Comparison of ENCODE assay signal across 22 cellular contexts in genomic region chr2:19139386-19139785, GRCh38.
DNase-seq lines count a peak whose midpoint lies in the region; ATAC-seq, FAIRE-seq and TF ChIP-seq lines count a peak whose summit lies in the region.
"Had no signal": no experiment of that assay in that cellular context is flagged by ENCODE, and none has a peak within 500 bp of the region (broad histone marks: within the 10 kb centered on the region; RNA-seq: fewer than 3 reads in every experiment).

No MANE protein-coding gene starts in this region.

- no peak for TF ChIP-seq EP300 in HepG2 (IDR thresholded peaks at IDR 0.05; ENCODE audit: low read depth in 2 of 2, low read length in 2 of 2)
- TF ChIP-seq EP300 in HepG2 (CRISPR knock-in tag; IDR thresholded peaks at IDR 0.05; ENCODE audit: borderline replicate concordance), result no peak

- no peaks in the 10 kb centered on the region for H3K27me3 Mint-ChIP-seq in chondrocyte (ENCODE audit: low read depth)
- H3K27me3 Mint-ChIP-seq: B cell; CD4-positive, alpha-beta T cell had no signal

- in situ Hi-C loops in HepG2 (cut with HindIII; ENCODE audit: extremely low pct_ligation_motif_present, low pct_unique_long_range_greater_than_20kb), result no loop called here
- in situ Hi-C loops in IMR-90 (cut with MboI; ENCODE audit: low sequenced_read_pairs), result no loop called here

- H2AFZ ChIP-seq in HepG2 (ENCODE audit: low read length), result no peak overlapping the region
- H2AFZ ChIP-seq in IMR-90 (replicated peaks; ENCODE audit: low read length, poor library complexity), result no peak overlapping the region
- H2AFZ ChIP-seq in keratinocyte (ENCODE audit: control insufficient read depth, low read length), result no peak overlapping the region

- no peak overlapping the region for H2AK5ac ChIP-seq in IMR-90 (ENCODE audit: low read depth, low read length)

- H4K91ac ChIP-seq in IMR-90 (ENCODE audit: insufficient read depth, low read depth, low read length), result peak overlapping the region; percentile 70

- H3K9ac ChIP-seq in HepG2 (ENCODE audit: insufficient read depth, low read depth, low read length) (no peak overlapping the region), IMR-90 (ENCODE audit: low read depth, low read length) (no peak overlapping the region), keratinocyte (ENCODE audit: control insufficient read depth, extremely low read depth, insufficient read depth, low read length) (no peak overlapping the region)
- H3K9ac ChIP-seq: BLaER1 treated with 17β-estradiol and CSF1 and Interleukin-3, amounts not matched to agents 10 nM and 100 nM had no signal

- H3K79me1 ChIP-seq in IMR-90 (ENCODE audit: low read depth in 1 of 2, low read length in 2 of 2), result no peaks in the 10 kb centered on the region

- H3K36me3 Mint-ChIP-seq in chondrocyte (ENCODE audit: low read depth), result peaks cover 1% of the 10 kb centered on the region
- H3K36me3 Mint-ChIP-seq: CD8-positive, alpha-beta T cell had no signal

- H3K4me1 ChIP-seq in HepG2 (ENCODE audit: insufficient read depth, low read length) (peaks cover 19% of the 10 kb centered on the region), right lobe of liver (no peaks in the 10 kb centered on the region), IMR-90 (ENCODE audit: control insufficient read depth, insufficient read depth, low read length) (peaks cover 19% of the 10 kb centered on the region), keratinocyte (ENCODE audit: control insufficient read depth, extremely low read depth, insufficient read depth, low read length) (peaks cover 9% of the 10 kb centered on the region)
- H3K4me1 ChIP-seq: BLaER1 treated with 17β-estradiol and CSF1 and Interleukin-3, amounts not matched to agents 10 nM and 100 nM had no signal

- H3K4me1 Mint-ChIP-seq in chondrocyte (ENCODE audit: low read depth), result peaks cover 35% of the 10 kb centered on the region
- H3K4me1 Mint-ChIP-seq: B cell had no signal

- H3K23ac ChIP-seq in IMR-90 (ENCODE audit: low read depth, low read length), result no peak overlapping the region

- H3K27ac Mint-ChIP-seq in chondrocyte (ENCODE audit: unreplicated experiment), result no peak overlapping the region
- H3K27ac Mint-ChIP-seq: B cell; CD4-positive, alpha-beta T cell; CD8-positive, alpha-beta T cell had no signal

- H3K79me2 ChIP-seq in HepG2 (ENCODE audit: insufficient read depth, low read length) (no peaks in the 10 kb centered on the region), keratinocyte (ENCODE audit: control insufficient read depth, insufficient read depth, low read length) (no peaks in the 10 kb centered on the region)

- peaks cover 3% of the 10 kb centered on the region for H3K9me3 Mint-ChIP-seq in chondrocyte (ENCODE audit: low read depth)
- H3K9me3 Mint-ChIP-seq: CD4-positive, alpha-beta T cell; CD8-positive, alpha-beta T cell had no signal

- H4K8ac ChIP-seq in IMR-90 (ENCODE audit: low read depth in 2 of 2, low read length in 2 of 2), result peak overlapping the region in 1 of 2 experiments; percentile 77; a peak in 2 of 4 replicates

- no peaks in the 10 kb centered on the region for H3K36me3 ChIP-seq in HepG2 (replicated peaks in 1 of 2; ENCODE audit: control insufficient read depth in 1 of 2, insufficient read depth in 2 of 2, low read length in 2 of 2)
- H3K36me3 ChIP-seq in right lobe of liver, result no peaks in the 10 kb centered on the region
- no peaks in the 10 kb centered on the region for H3K36me3 ChIP-seq in IMR-90 (ENCODE audit: control insufficient read depth, insufficient read depth, low read length)
- H3K36me3 ChIP-seq in keratinocyte (ENCODE audit: control insufficient read depth in 2 of 2, extremely low read depth in 1 of 2, insufficient read depth in 2 of 2, low read length in 2 of 2), result no peaks in the 10 kb centered on the region
- H3K36me3 ChIP-seq: BLaER1 treated with 17β-estradiol and CSF1 and Interleukin-3, amounts not matched to agents 10 nM and 100 nM had no signal

- H3K4me2 ChIP-seq in HepG2 (ENCODE audit: low read depth, low read length) (no peak overlapping the region), IMR-90 (ENCODE audit: low read depth, low read length) (no peak overlapping the region), keratinocyte (ENCODE audit: control insufficient read depth, extremely low read depth, insufficient read depth, low read depth, low read length) (no peak overlapping the region)
- H3K4me2 ChIP-seq: BLaER1 treated with 17β-estradiol and CSF1 and Interleukin-3, amounts not matched to agents 10 nM and 100 nM had no signal

- H2BK20ac ChIP-seq in IMR-90 (ENCODE audit: low read depth, low read length), result peak overlapping the region; percentile 86

- CTCF ChIA-PET in HepG2 (lab: Yijun Ruan, JAX; ENCODE audit: low intra/inter-chr PET ratio, low total read pairs) (no interaction called here), IMR-90 (lab: Yijun Ruan, JAX) (no interaction called here)

- H3K56ac ChIP-seq in IMR-90 (ENCODE audit: extremely low read depth, insufficient read depth, low read length), result no peak overlapping the region

- peak overlapping the region; percentile 50; the same call in 1 of the 2 replicates for H3K4ac ChIP-seq in IMR-90 (ENCODE audit: low read depth, low read length)

- intact Hi-C loops in HepG2 (cut with micrococcal nuclease; ENCODE audit: unreplicated experiment) (loop anchor here (1.0 kb wide), 2 partner anchors 18 to 255 kb away; no protein-coding TSS in a partner anchor), right lobe of liver (cut with DNase I) (no loop called here), IMR-90 (cut with micrococcal nuclease) (loop anchor here (10.0 kb wide), 2 partner anchors 255 to 615 kb away; no protein-coding TSS in a partner anchor)

- H3K27ac ChIP-seq in HepG2 (ENCODE audit: extremely low read length, insufficient read depth, low read length) (no peak overlapping the region), right lobe of liver (no peak overlapping the region), IMR-90 (ENCODE audit: insufficient read depth, low read length) (no peak overlapping the region), keratinocyte (ENCODE audit: control insufficient read depth, insufficient read depth, low read length) (no peak overlapping the region)
- H3K27ac ChIP-seq: BLaER1 treated with 17β-estradiol and CSF1 and Interleukin-3, amounts not matched to agents 10 nM and 100 nM; C4-2B had no signal

- POLR2A ChIA-PET in HepG2 (lab: Yijun Ruan, JAX) (interaction anchor here (1.2 kb wide), 1 partner anchor 122 kb away, joined by 3 read pairs; no protein-coding TSS in a partner anchor), IMR-90 (lab: Charles Lee; ENCODE audit: unreplicated experiment) (no interaction called here)

- no peak overlapping the region; the same call in 1 of the 2 replicates for H3K18ac ChIP-seq in IMR-90 (ENCODE audit: low read depth, low read length)

- dilution Hi-C loops in IMR-90 (cut with HindIII; ENCODE audit: low sequenced_read_pairs, unreplicated experiment), result no loop called here
- dilution Hi-C loops in keratinocyte (cut with MboI; ENCODE audit: extremely low pct_ligation_motif_present, low sequenced_read_pairs), result no loop called here

- 66% methylated on average over 1 of the region's 1 CpG for WGBS in HepG2 (ENCODE audit: low lambda C conversion rate)
- WGBS in right lobe of liver (ENCODE audit: insufficient coverage, low coverage, low lambda C conversion rate, missing lambda C conversion rate), result 63% methylated on average over 1 of the region's 1 CpG
- no CpG with 5 or more reads among the region's 1 CpG for WGBS in IMR-90 (ENCODE audit: extremely low coverage in 2 of 2, insufficient read length in 1 of 2), 2 experiments

- no peak overlapping the region for H4K5ac ChIP-seq in IMR-90 (ENCODE audit: low read depth, low read length)

- H4K20me1 ChIP-seq in HepG2 (ENCODE audit: insufficient read depth, low read length) (no peaks in the 10 kb centered on the region), IMR-90 (ENCODE audit: insufficient read depth, low read length) (no peaks in the 10 kb centered on the region), keratinocyte (ENCODE audit: control insufficient read depth, extremely low read depth, insufficient read depth, low read length) (no peaks in the 10 kb centered on the region)
- H4K20me1 ChIP-seq: BLaER1 treated with 17β-estradiol and CSF1 and Interleukin-3, amounts not matched to agents 10 nM and 100 nM had no signal

- H2BK5ac ChIP-seq in IMR-90 (ENCODE audit: low read depth, low read length, poor library complexity, severe bottlenecking), result peak overlapping the region; percentile 63

- no peak for TF ChIP-seq RAD21 in HepG2 (CRISPR knock-in tag; IDR thresholded peaks at IDR 0.05)
- no peak for TF ChIP-seq RAD21 in IMR-90 (IDR thresholded peaks at IDR 0.05; ENCODE audit: low read length)

- H3K14ac ChIP-seq in IMR-90 (replicated peaks; ENCODE audit: low read depth, low read length), result 0 out of 2 replicates have a peak overlapping the region, but pooled peaks have one; percentile 46

- H3K9me3 ChIP-seq in HepG2 (ENCODE audit: low read length) (no peaks in the 10 kb centered on the region), right lobe of liver (no peaks in the 10 kb centered on the region), IMR-90 (ENCODE audit: control insufficient read depth, insufficient read depth, low read length) (no peaks in the 10 kb centered on the region), keratinocyte (ENCODE audit: control insufficient read depth, low read depth, low read length) (no peaks in the 10 kb centered on the region)
- H3K9me3 ChIP-seq: Caco-2 had no signal

- TF ChIP-seq CTCF in HepG2 (CRISPR knock-in tag; IDR thresholded peaks at IDR 0.05), result no peak
- no peak for TF ChIP-seq CTCF in right lobe of liver (IDR thresholded peaks at IDR 0.05)
- TF ChIP-seq CTCF in IMR-90 (conservative IDR thresholded peaks at IDR 0.05; ENCODE audit: low read depth, low read length), result 0 out of 2 replicates have a peak, but pooled peaks have one; percentile 5
- peak; percentile 34 for TF ChIP-seq CTCF in chondrocyte (IDR thresholded peaks at IDR 0.05)
- TF ChIP-seq CTCF in keratinocyte (optimal IDR thresholded peaks at IDR 0.05 in 1 of 3, IDR thresholded peaks at IDR 0.05 in 1 of 3, conservative IDR thresholded peaks at IDR 0.05 in 1 of 3; ENCODE audit: extremely low read depth in 1 of 3, insufficient read depth in 2 of 3, low read length in 3 of 3), result no peak

- H2AK9ac ChIP-seq in IMR-90 (replicated peaks; ENCODE audit: low read depth, low read length, poor library complexity), result no peak overlapping the region

- no peak overlapping the region for H2BK15ac ChIP-seq in IMR-90 (ENCODE audit: low read depth, low read length)

- no peak overlapping the region for H3K4me3 Mint-ChIP-seq in chondrocyte (ENCODE audit: unreplicated experiment)
- H3K4me3 Mint-ChIP-seq: B cell; CD4-positive, alpha-beta T cell; CD8-positive, alpha-beta T cell had no signal

- DNase-seq in HepG2 (ENCODE audit: low spot score) (no peak), right lobe of liver (no peak), IMR-90 (no peak), chondrocyte (ENCODE audit: low spot score) (no peak), keratinocyte (ENCODE audit: low read depth, low spot score) (no peak), OCI-M2 (lab: John Stamatoyannopoulos, UW; ENCODE audit: unreplicated experiment) (no peak)
- DNase-seq: AML-193; Caco-2; Calu3; CD4-positive, alpha-beta T cell; CD8-positive, alpha-beta T cell; DMS79 treated with DMSO at 0.1 percent for 48 hours had no signal

- H3K27me3 ChIP-seq in HepG2 (ENCODE audit: control insufficient read depth in 1 of 2, insufficient read depth in 2 of 2, low read length in 2 of 2) (no peaks in the 10 kb centered on the region), right lobe of liver (no peaks in the 10 kb centered on the region), IMR-90 (ENCODE audit: control insufficient read depth, insufficient read depth, low read length) (no peaks in the 10 kb centered on the region), keratinocyte (ENCODE audit: control insufficient read depth, extremely low read depth, insufficient read depth, low read length) (no peaks in the 10 kb centered on the region)

- peak overlapping the region; percentile 85; the same call in 1 of the 2 replicates for H2BK120ac ChIP-seq in IMR-90 (ENCODE audit: low read depth, low read length)

- ATAC-seq in HepG2 (no peak), right lobe of liver (no peak), IMR-90 (ENCODE audit: low read depth) (no peak), GM21381 (IDR thresholded peaks at IDR 0.05; ENCODE audit: unreplicated experiment) (no peak), HG03097 (IDR thresholded peaks at IDR 0.05; ENCODE audit: low FRiP score, unreplicated experiment) (no peak)
- ATAC-seq: CD8-positive, alpha-beta T cell; GM12878 had no signal

- no peak for TF ChIP-seq POLR2A in HepG2 (IDR thresholded peaks at IDR 0.05; ENCODE audit: insufficient read depth in 1 of 2, low read depth in 2 of 2, low read length in 2 of 2)
- TF ChIP-seq POLR2A in right lobe of liver (IDR thresholded peaks at IDR 0.05), result no peak
- no peak for TF ChIP-seq POLR2A in IMR-90 (IDR thresholded peaks at IDR 0.05; ENCODE audit: low read depth, low read length)

- BruUV-seq in HepG2 (replicated peaks; lab: Mats Ljungman, UMichigan) (no TSS peak), IMR-90 (replicated peaks; lab: Mats Ljungman, UMichigan) (no TSS peak)

- FAIRE-seq in HepG2 (lab: Jason Lieb, UNC) (no peak), keratinocyte (lab: Jason Lieb, UNC) (peak; percentile 26)
- FAIRE-seq: D721Med, G401.6, GM12878, GM12892, GM18507 had no signal

- no peak overlapping the region for H3K4me3 ChIP-seq in HepG2 (replicated peaks in 1 of 3; ENCODE audit: insufficient read depth in 1 of 3, low read depth in 2 of 3, low read length in 3 of 3)
- no peak overlapping the region for H3K4me3 ChIP-seq in right lobe of liver
- H3K4me3 ChIP-seq in IMR-90 (ENCODE audit: insufficient read depth, low read depth, low read length), result no peak overlapping the region
- no peak overlapping the region for H3K4me3 ChIP-seq in keratinocyte (ENCODE audit: control insufficient read depth in 2 of 3, extremely low read depth in 1 of 3, insufficient read depth in 2 of 3, low read depth in 1 of 3, low read length in 3 of 3)
- H3K4me3 ChIP-seq: BLaER1 treated with 17β-estradiol and CSF1 and Interleukin-3, amounts not matched to agents 10 nM and 100 nM; GM12878 had no signal

- H3K9me1 ChIP-seq in IMR-90 (ENCODE audit: insufficient read depth, low read length), result peaks cover 6% of the 10 kb centered on the region; the same call in 1 of the 2 replicates
- H3K9me1 ChIP-seq in keratinocyte (ENCODE audit: control insufficient read depth, extremely low read depth, insufficient read depth, low read length), result no peaks in the 10 kb centered on the region

Comparison
In these comparisons a context has a peak if more than half of its experiments do, and no peak if none do; other contexts are left out.
1. intact Hi-C loops: an anchor here in HepG2 (1.0 kb wide) and IMR-90 (10.0 kb wide); none called in right lobe of liver.
2. CTCF ChIP-seq: peak in IMR-90 (single experiment) and chondrocyte (single experiment); none in HepG2 (single experiment), right lobe of liver (0 of 4) and keratinocyte (0 of 3).